In genomic region chr18:67268530-67268929, GRCh38 we compare ENCODE assay signal across 23 cellular contexts.
A peak's percentile ranks its signal among the peaks of the same experiment; 100 is the strongest.
DNase-seq lines count a peak whose midpoint lies in the region; ATAC-seq lines count a peak whose summit lies in the region.
"Had no signal": no experiment of that assay in that cellular context is flagged by ENCODE, and none has a peak within 500 bp of the region (broad histone marks: within the 10 kb centered on the region; RNA-seq: fewer than 3 reads in every experiment).

No MANE protein-coding gene starts in this region.

- H3K27ac ChIP-seq in ACC112 (ENCODE audit: low read depth, low read length) = peak overlapping the region; percentile 100
- no peak overlapping the region for H3K27ac ChIP-seq in mesenchymal stem cell (ENCODE audit: low read length, poor library complexity, severe bottlenecking)
- no peak overlapping the region for H3K27ac ChIP-seq in naive thymus-derived CD4-positive, alpha-beta T cell (ENCODE audit: low read depth, low read length)
- H3K27ac ChIP-seq: 22Rv1; BLaER1 treated with 17β-estradiol and CSF1 and Interleukin-3, amounts not matched to agents 10 nM and 100 nM had no signal

- peaks cover 0 to 2% of the 10 kb centered on the region in 2 donors for H3K9me3 Mint-ChIP-seq in activated T-cell treated with anti-CD3 and anti-CD28 coated beads, Interleukin-2, amount 50 U/mL, for 72 hours
- H3K9me3 Mint-ChIP-seq in activated T-helper 17 cell treated with anti-CD3 and anti-CD28 coated beads, Interleukin-2, amount 50 U/mL, for 72 hours = no peaks in the 10 kb centered on the region
- H3K9me3 Mint-ChIP-seq in naive thymus-derived CD4-positive, alpha-beta T cell = peaks cover 0 to 2% (median 0%) of the 10 kb centered on the region in 11 donors
- H3K9me3 Mint-ChIP-seq in activated T-helper 2 cell treated with anti-CD3 and anti-CD28 coated beads, Interferon-gamma antibody, Interleukin-2, Interleukin-4, amounts not matched to agents 10 μg/mL and 5 μg/mL and 100 μg/mL, durations not matched to agents 14 hours and 24 hours and 36 hours = no peaks in the 10 kb centered on the region
- H3K9me3 Mint-ChIP-seq: CD4-positive, alpha-beta T cell; GM23338; HFFc6 had no signal

- peaks cover 10% of the 10 kb centered on the region for H3K27me3 Mint-ChIP-seq in activated T-cell treated with anti-CD3 and anti-CD28 coated beads, Interleukin-2, amount 50 U/mL, for 72 hours (ENCODE audit: low read depth)
- no peaks in the 10 kb centered on the region for H3K27me3 Mint-ChIP-seq in activated T-helper 17 cell treated with anti-CD3 and anti-CD28 coated beads, Interleukin-2, amount 50 U/mL, for 72 hours
- peaks cover 3 to 19% (median 5%) of the 10 kb centered on the region in 5 donors for H3K27me3 Mint-ChIP-seq in naive thymus-derived CD4-positive, alpha-beta T cell
- peaks cover 16% of the 10 kb centered on the region for H3K27me3 Mint-ChIP-seq in activated T-helper 2 cell treated with anti-CD3 and anti-CD28 coated beads, Interferon-gamma antibody, Interleukin-2, Interleukin-4, amounts not matched to agents 10 μg/mL and 5 μg/mL and 100 μg/mL, durations not matched to agents 14 hours and 24 hours and 36 hours (ENCODE audit: low read depth)

- H2AFZ ChIP-seq in ACC112 (ENCODE audit: low read length, unreplicated experiment) = no peak overlapping the region
- no peak overlapping the region for H2AFZ ChIP-seq in mesenchymal stem cell (ENCODE audit: low read depth, low read length)
- H2AFZ ChIP-seq: GM23338 had no signal

- peak overlapping the region in 1 of 2 experiments; percentile 42 for H2BK12ac ChIP-seq in mesenchymal stem cell (ENCODE audit: low read length in 2 of 2)

- H3K23ac ChIP-seq in mesenchymal stem cell (ENCODE audit: low read length in 2 of 2) = no peak overlapping the region

- no peak overlapping the region for H3K27ac Mint-ChIP-seq in activated T-cell treated with anti-CD3 and anti-CD28 coated beads, Interleukin-2, amount 50 U/mL, for 72 hours
- H3K27ac Mint-ChIP-seq in activated T-helper 17 cell treated with anti-CD3 and anti-CD28 coated beads, Interleukin-2, amount 50 U/mL, for 72 hours = no peak overlapping the region
- H3K27ac Mint-ChIP-seq in naive thymus-derived CD4-positive, alpha-beta T cell = no peak overlapping the region
- no peak overlapping the region for H3K27ac Mint-ChIP-seq in activated T-helper 2 cell treated with anti-CD3 and anti-CD28 coated beads, Interferon-gamma antibody, Interleukin-2, Interleukin-4, amounts not matched to agents 10 μg/mL and 5 μg/mL and 100 μg/mL, durations not matched to agents 14 hours and 24 hours and 36 hours
- H3K27ac Mint-ChIP-seq: CD4-positive, alpha-beta T cell had no signal

- H2AK5ac ChIP-seq in mesenchymal stem cell (ENCODE audit: low read length, severe bottlenecking) = no peak overlapping the region

- H3K9ac ChIP-seq in mesenchymal stem cell (ENCODE audit: low read length) = no peak overlapping the region
- H3K9ac ChIP-seq: BLaER1 treated with 17β-estradiol and CSF1 and Interleukin-3, amounts not matched to agents 10 nM and 100 nM had no signal

- H4K8ac ChIP-seq in mesenchymal stem cell (ENCODE audit: low read length) = no peak overlapping the region

- no peak overlapping the region for H2BK5ac ChIP-seq in mesenchymal stem cell (ENCODE audit: low read depth, low read length, poor library complexity, severe bottlenecking)

- DNase-seq in activated T-cell treated with anti-CD3 and anti-CD28 coated beads, Interleukin-2, amount 50 U/mL, for 72 hours = no peak
- no peak for DNase-seq in activated T-cell treated with anti-CD3 and anti-CD28 coated beads, Interleukin-2, amount 50 U/mL, for 1 hour
- no peak for DNase-seq in mesenchymal stem cell
- DNase-seq in naive thymus-derived CD4-positive, alpha-beta T cell = no peak
- DNase-seq in GF-D8 (lab: John Stamatoyannopoulos, UW) = no peak
- no peak for DNase-seq in activated T-helper 2 cell treated with anti-CD3 and anti-CD28 coated beads, Interferon-gamma antibody, Interleukin-2, Interleukin-4, amounts not matched to agents 10 μg/mL and 5 μg/mL and 100 μg/mL, durations not matched to agents 14 hours and 24 hours and 36 hours (ENCODE audit: low spot score)
- DNase-seq: ACHN; AML-193; BE2C; CD4-positive, alpha-beta T cell; CD8-positive, alpha-beta memory T cell; DMS 273 treated with DMSO at 0.1 percent for 48 hours; DMS79; EL; GDM1; HFFc6 had no signal

- H3K4me2 ChIP-seq in mesenchymal stem cell (ENCODE audit: low read length, poor library complexity, severe bottlenecking) = no peak overlapping the region
- H3K4me2 ChIP-seq: BLaER1 treated with 17β-estradiol and CSF1 and Interleukin-3, amounts not matched to agents 10 nM and 100 nM; GM23338 had no signal

- H3K4ac ChIP-seq in mesenchymal stem cell (ENCODE audit: low read depth in 1 of 2, low read length in 2 of 2) = no peak overlapping the region

- no peak overlapping the region for H3K18ac ChIP-seq in mesenchymal stem cell (ENCODE audit: low read depth in 1 of 2, low read length in 2 of 2)

- peaks cover 40% of the 10 kb centered on the region for H3K4me1 ChIP-seq in ACC112 (ENCODE audit: control insufficient read depth, insufficient read depth, low read length, unreplicated experiment)
- H3K4me1 ChIP-seq in mesenchymal stem cell (ENCODE audit: control insufficient read depth, insufficient read depth, low read depth, low read length) = peaks cover 1% of the 10 kb centered on the region
- H3K4me1 ChIP-seq in naive thymus-derived CD4-positive, alpha-beta T cell (ENCODE audit: control insufficient read depth in 2 of 2, insufficient read depth in 2 of 2, low read length in 2 of 2) = peaks cover 7 to 13% of the 10 kb centered on the region in 2 donors
- H3K4me1 ChIP-seq: BE2C had no signal

- ATAC-seq in activated T-cell treated with anti-CD3 and anti-CD28 coated beads, Interleukin-2, amount 50 U/mL, for 72 hours (replicated peaks in 1 of 2) = peak; percentile 29 to 33
- peak; percentile 45 for ATAC-seq in activated T-helper 17 cell treated with anti-CD3 and anti-CD28 coated beads, Interleukin-2, amount 50 U/mL, for 72 hours (replicated peaks)
- no peak for ATAC-seq in naive thymus-derived CD4-positive, alpha-beta T cell
- ATAC-seq: GM23338 had no signal

- H3K36me3 ChIP-seq in ACC112 (ENCODE audit: insufficient read depth, low read length) (peaks cover 8% of the 10 kb centered on the region; the same call in 1 of the 2 replicates), mesenchymal stem cell (ENCODE audit: control insufficient read depth in 1 of 2, insufficient read depth in 2 of 2, low read depth in 1 of 2, low read length in 2 of 2) (no peaks in the 10 kb centered on the region)
- no peaks in the 10 kb centered on the region for H3K36me3 ChIP-seq in naive thymus-derived CD4-positive, alpha-beta T cell (ENCODE audit: control insufficient read depth in 2 of 3, insufficient read depth in 3 of 3, low read length in 3 of 3)
- H3K36me3 ChIP-seq: BE2C; BLaER1 treated with 17β-estradiol and CSF1 and Interleukin-3, amounts not matched to agents 10 nM and 100 nM; HAP-1 had no signal

- H3K14ac ChIP-seq in mesenchymal stem cell (ENCODE audit: low read length in 2 of 2) = no peak overlapping the region

- peaks cover 3% of the 10 kb centered on the region for H3K9me3 ChIP-seq in mesenchymal stem cell (ENCODE audit: control insufficient read depth, low read length)
- H3K9me3 ChIP-seq in naive thymus-derived CD4-positive, alpha-beta T cell (ENCODE audit: control insufficient read depth in 2 of 3, low read length in 3 of 3) = no peaks in the 10 kb centered on the region
- H3K9me3 ChIP-seq: BE2C; BLaER1 treated with 17β-estradiol and CSF1 and Interleukin-3, amounts not matched to agents 10 nM and 100 nM; HAP-1 had no signal

- CTCF ChIA-PET in naive thymus-derived CD4-positive, alpha-beta T cell (lab: Charles Lee) = no interaction called here

- no peak overlapping the region for H2BK15ac ChIP-seq in mesenchymal stem cell (ENCODE audit: low read depth, poor library complexity, severe bottlenecking)

- H3K4me3 ChIP-seq in ACC112 (ENCODE audit: low read depth, low read length) (no peak overlapping the region), mesenchymal stem cell (ENCODE audit: insufficient read depth in 1 of 2, low read depth in 1 of 2, low read length in 2 of 2) (no peak overlapping the region)
- no peak overlapping the region for H3K4me3 ChIP-seq in naive thymus-derived CD4-positive, alpha-beta T cell (ENCODE audit: low read length)
- H3K4me3 ChIP-seq: BLaER1 treated with 17β-estradiol and CSF1 and Interleukin-3, amounts not matched to agents 10 nM and 100 nM; GM23338; HAP-1 had no signal

- H3K36me3 Mint-ChIP-seq in activated T-cell treated with anti-CD3 and anti-CD28 coated beads, Interleukin-2, amount 50 U/mL, for 72 hours (ENCODE audit: insufficient read depth in 2 of 2) = no peaks in the 10 kb centered on the region
- H3K36me3 Mint-ChIP-seq in activated T-helper 17 cell treated with anti-CD3 and anti-CD28 coated beads, Interleukin-2, amount 50 U/mL, for 72 hours (ENCODE audit: low read depth) = no peaks in the 10 kb centered on the region
- H3K36me3 Mint-ChIP-seq in naive thymus-derived CD4-positive, alpha-beta T cell = no peaks in the 10 kb centered on the region
- no peaks in the 10 kb centered on the region for H3K36me3 Mint-ChIP-seq in activated T-helper 2 cell treated with anti-CD3 and anti-CD28 coated beads, Interferon-gamma antibody, Interleukin-2, Interleukin-4, amounts not matched to agents 10 μg/mL and 5 μg/mL and 100 μg/mL, durations not matched to agents 14 hours and 24 hours and 36 hours (ENCODE audit: low read depth)
- H3K36me3 Mint-ChIP-seq: CD14-positive monocyte; CD8-positive, alpha-beta memory T cell had no signal

- 100% methylated on average over 2 of the region's 3 CpGs for WGBS in mesenchymal stem cell

- H3K79me1 ChIP-seq in mesenchymal stem cell (replicated peaks; ENCODE audit: low read length, poor library complexity, severe bottlenecking) = no peaks in the 10 kb centered on the region

- POLR2A ChIA-PET in naive thymus-derived CD4-positive, alpha-beta T cell (lab: Charles Lee) = no interaction called here

- peaks cover 30% of the 10 kb centered on the region for H3K4me1 Mint-ChIP-seq in activated T-cell treated with anti-CD3 and anti-CD28 coated beads, Interleukin-2, amount 50 U/mL, for 72 hours (ENCODE audit: low read depth)
- peaks cover 22% of the 10 kb centered on the region for H3K4me1 Mint-ChIP-seq in activated T-helper 17 cell treated with anti-CD3 and anti-CD28 coated beads, Interleukin-2, amount 50 U/mL, for 72 hours
- H3K4me1 Mint-ChIP-seq in naive thymus-derived CD4-positive, alpha-beta T cell = peaks cover 11 to 26% (median 24%) of the 10 kb centered on the region in 7 donors
- peaks cover 38% of the 10 kb centered on the region for H3K4me1 Mint-ChIP-seq in activated T-helper 2 cell treated with anti-CD3 and anti-CD28 coated beads, Interferon-gamma antibody, Interleukin-2, Interleukin-4, amounts not matched to agents 10 μg/mL and 5 μg/mL and 100 μg/mL, durations not matched to agents 14 hours and 24 hours and 36 hours (ENCODE audit: low read depth)

- no peak overlapping the region for H4K91ac ChIP-seq in mesenchymal stem cell (ENCODE audit: low read length)

- no peak overlapping the region for H3K4me3 Mint-ChIP-seq in activated T-cell treated with anti-CD3 and anti-CD28 coated beads, Interleukin-2, amount 50 U/mL, for 72 hours
- H3K4me3 Mint-ChIP-seq in activated T-helper 17 cell treated with anti-CD3 and anti-CD28 coated beads, Interleukin-2, amount 50 U/mL, for 72 hours = no peak overlapping the region
- H3K4me3 Mint-ChIP-seq in naive thymus-derived CD4-positive, alpha-beta T cell = no peak overlapping the region
- no peak overlapping the region for H3K4me3 Mint-ChIP-seq in activated T-helper 2 cell treated with anti-CD3 and anti-CD28 coated beads, Interferon-gamma antibody, Interleukin-2, Interleukin-4, amounts not matched to agents 10 μg/mL and 5 μg/mL and 100 μg/mL, durations not matched to agents 14 hours and 24 hours and 36 hours (ENCODE audit: low read depth)
- H3K4me3 Mint-ChIP-seq: CD14-positive monocyte; CD4-positive, alpha-beta T cell; CD8-positive, alpha-beta memory T cell; GM23338; HFFc6 had no signal

- no peaks in the 10 kb centered on the region for H3K79me2 ChIP-seq in ACC112 (ENCODE audit: control insufficient read depth, insufficient read depth, low read length, unreplicated experiment)

- intact Hi-C loops in naive thymus-derived CD4-positive, alpha-beta T cell (cut with micrococcal nuclease) = no loop called here
- intact Hi-C loops in activated T-helper 2 cell treated with anti-CD3 and anti-CD28 coated beads, Interferon-gamma antibody, Interleukin-2, Interleukin-4, amounts not matched to agents 10 μg/mL and 5 μg/mL and 100 μg/mL, durations not matched to agents 14 hours and 24 hours and 36 hours (cut with micrococcal nuclease) = loop anchor here (10.0 kb wide), 1 partner anchor 96 kb away; no protein-coding TSS in a partner anchor

- H3K27me3 ChIP-seq in ACC112 (ENCODE audit: insufficient read depth, low read length) (no peaks in the 10 kb centered on the region), mesenchymal stem cell (ENCODE audit: control insufficient read depth in 1 of 2, insufficient read depth in 1 of 2, low read length in 2 of 2) (no peaks in the 10 kb centered on the region)
- no peaks in the 10 kb centered on the region for H3K27me3 ChIP-seq in naive thymus-derived CD4-positive, alpha-beta T cell (ENCODE audit: control insufficient read depth in 2 of 2, insufficient read depth in 2 of 2, low read length in 2 of 2)
- H3K27me3 ChIP-seq: BE2C; BLaER1 treated with 17β-estradiol and CSF1 and Interleukin-3, amounts not matched to agents 10 nM and 100 nM had no signal

- peak overlapping the region; percentile 15 for H2BK120ac ChIP-seq in mesenchymal stem cell (ENCODE audit: low read depth, low read length)
